In the genomic region with DNA sequence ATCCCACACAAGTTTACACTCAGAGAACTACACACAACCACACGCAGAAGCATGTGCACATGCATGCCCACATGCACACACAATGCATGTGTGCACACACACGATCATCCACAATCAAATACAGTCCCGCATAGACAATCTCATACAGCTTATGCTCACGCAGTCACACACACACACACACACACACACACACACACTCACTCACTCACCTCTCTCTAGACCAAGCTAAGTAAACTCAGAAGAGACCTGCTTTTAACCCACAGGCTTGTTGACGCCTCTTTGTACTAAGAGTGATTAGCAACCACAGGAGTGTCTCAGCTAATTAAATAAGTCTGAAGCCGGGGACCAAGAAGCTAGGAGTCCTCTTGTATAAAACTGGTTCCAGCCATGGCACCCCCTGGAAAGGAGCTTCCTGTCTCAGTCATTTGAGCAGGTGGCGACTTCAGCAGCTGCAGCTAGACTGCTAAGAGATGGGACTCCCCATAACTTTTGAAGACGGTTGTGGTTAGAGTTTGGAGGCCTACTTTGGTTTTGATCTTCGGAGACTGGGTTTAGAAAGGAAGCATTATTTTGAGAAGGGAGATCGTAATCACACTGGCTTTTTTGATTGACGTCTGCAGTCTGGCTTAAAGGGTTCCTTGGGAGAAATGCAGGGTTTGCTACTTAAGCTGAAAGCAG, we compare ENCODE assay signal across 8 cellular contexts.
DNase-seq lines count a peak whose midpoint lies in the region; ATAC-seq and TF ChIP-seq lines count a peak whose summit lies in the region.

No MANE protein-coding gene starts in this region.

- H3K4me1 ChIP-seq in naive thymus-derived CD4-positive, alpha-beta T cell (ENCODE audit: control insufficient read depth in 2 of 2, insufficient read depth in 2 of 2, low read length in 2 of 2), result peaks cover 37 to 47% of the 10 kb centered on the region in 2 donors
- peaks cover 41% of the 10 kb centered on the region for H3K4me1 ChIP-seq in mammary epithelial cell (ENCODE audit: insufficient read depth, low read length)

- no peak for TF ChIP-seq CTCF in foreskin fibroblast (IDR thresholded peaks at IDR 0.05; ENCODE audit: low read depth, low read length)
- TF ChIP-seq CTCF in mammary epithelial cell (conservative IDR thresholded peaks at IDR 0.05 in 1 of 2, IDR thresholded peaks at IDR 0.05 in 1 of 2; ENCODE audit: extremely low read depth in 1 of 2, insufficient read depth in 1 of 2, low read depth in 1 of 2, low read length in 2 of 2), result no peak

- peaks cover 0 to 16% (median 4%) of the 10 kb centered on the region in 11 donors for H3K9me3 Mint-ChIP-seq in naive thymus-derived CD4-positive, alpha-beta T cell

- H3K9ac ChIP-seq in mammary epithelial cell (ENCODE audit: insufficient read depth, low read length), result no peak overlapping the region

- H3K36me3 Mint-ChIP-seq in naive thymus-derived CD4-positive, alpha-beta T cell, result peaks cover 0 to 14% (median 0%) of the 10 kb centered on the region in 5 donors

- peak overlapping the region; percentile 31 to 79 (median 67) for H3K4me3 Mint-ChIP-seq in naive thymus-derived CD4-positive, alpha-beta T cell

- H3K27me3 ChIP-seq in naive thymus-derived CD4-positive, alpha-beta T cell (ENCODE audit: control insufficient read depth in 2 of 2, insufficient read depth in 2 of 2, low read length in 2 of 2), result no peaks in the 10 kb centered on the region
- no peaks in the 10 kb centered on the region for H3K27me3 ChIP-seq in mammary epithelial cell (ENCODE audit: insufficient read depth, low read length)

- CTCF ChIA-PET in naive thymus-derived CD4-positive, alpha-beta T cell (lab: Charles Lee), result interaction anchor here (0.5 to 0.7 kb wide), 2 partner anchors 116 to 183 kb away, joined by 3 read pairs; no protein-coding TSS in a partner anchor
- CTCF ChIA-PET in mammary epithelial cell (lab: Charles Lee; ENCODE audit: low non-redundant PET), result interaction anchor here (0.5 kb wide), 1 partner anchor 18 kb away, joined by 4 read pairs; no protein-coding TSS in a partner anchor

- dilution Hi-C loops in mammary epithelial cell (cut with HindIII; ENCODE audit: low sequenced_read_pairs), result loop anchor here (5.0 kb wide), 1 partner anchor 101 kb away; no protein-coding TSS in a partner anchor

- H4K20me1 ChIP-seq in mammary epithelial cell (ENCODE audit: insufficient read depth, low read length), result no peaks in the 10 kb centered on the region

- H2AFZ ChIP-seq in mammary epithelial cell (ENCODE audit: low read depth, low read length), result no peak overlapping the region

- H3K4me1 Mint-ChIP-seq in naive thymus-derived CD4-positive, alpha-beta T cell, result peaks cover 26 to 64% (median 49%) of the 10 kb centered on the region in 7 donors

- POLR2A ChIA-PET in naive thymus-derived CD4-positive, alpha-beta T cell (lab: Charles Lee), result interaction anchor here (0.5 to 1.0 kb wide), 3 partner anchors 98 to 212 kb away, joined by 3 to 4 read pairs (median 4); a partner anchor contains a TSS

- intact Hi-C loops in naive thymus-derived CD4-positive, alpha-beta T cell (cut with micrococcal nuclease), result loop anchor here (1.0 to 5.0 kb wide), 11 partner anchors 21 to 581 kb away; a partner anchor contains a TSS
- intact Hi-C loops in mammary epithelial cell (cut with micrococcal nuclease), result no loop called here

- in situ Hi-C loops in mammary epithelial cell (cut with MboI; ENCODE audit: low sequenced_read_pairs in 2 of 2), result no loop called here

- H3K36me3 ChIP-seq in naive thymus-derived CD4-positive, alpha-beta T cell (ENCODE audit: control insufficient read depth in 2 of 3, insufficient read depth in 3 of 3, low read length in 3 of 3), result no peaks in the 10 kb centered on the region
- no peaks in the 10 kb centered on the region for H3K36me3 ChIP-seq in mammary epithelial cell (ENCODE audit: insufficient read depth, low read length)

- H3K9me3 ChIP-seq in naive thymus-derived CD4-positive, alpha-beta T cell (ENCODE audit: control insufficient read depth in 2 of 3, low read length in 3 of 3), result peaks cover 0 to 5% (median 0%) of the 10 kb centered on the region in 3 experiments
- no peaks in the 10 kb centered on the region for H3K9me3 ChIP-seq in mammary epithelial cell (replicated peaks; ENCODE audit: insufficient read depth, low read length)

- BruUV-seq in mammary epithelial cell (replicated peaks; lab: Mats Ljungman, UMichigan), result no TSS peak

- no peaks in the 10 kb centered on the region for H3K79me2 ChIP-seq in mammary epithelial cell (ENCODE audit: insufficient read depth, low read length)

- WGBS in mammary epithelial cell (ENCODE audit: low coverage, missing lambda C conversion rate), result 96% methylated on average over 11 of the region's 11 CpGs

- peak overlapping the region; percentile 46 for H3K27ac ChIP-seq in naive thymus-derived CD4-positive, alpha-beta T cell (ENCODE audit: low read depth, low read length)
- H3K27ac ChIP-seq in mammary epithelial cell (ENCODE audit: insufficient read depth, low read depth, low read length), result no peak overlapping the region

- peaks cover 0 to 23% (median 5%) of the 10 kb centered on the region in 5 donors for H3K27me3 Mint-ChIP-seq in naive thymus-derived CD4-positive, alpha-beta T cell

- peak overlapping the region; percentile 25 to 92 (median 81) for H3K27ac Mint-ChIP-seq in naive thymus-derived CD4-positive, alpha-beta T cell

- peak; percentile 60 for ATAC-seq in GM21360 (IDR thresholded peaks at IDR 0.05; ENCODE audit: unreplicated experiment)
- ATAC-seq in naive thymus-derived CD4-positive, alpha-beta T cell, result peak; percentile 93

- H3K4me3 ChIP-seq in naive thymus-derived CD4-positive, alpha-beta T cell (ENCODE audit: low read length), result peak overlapping the region; percentile 27
- H3K4me3 ChIP-seq in foreskin fibroblast (ENCODE audit: low read depth in 1 of 2, low read length in 2 of 2), result no peak overlapping the region
- no peak overlapping the region for H3K4me3 ChIP-seq in mammary epithelial cell (replicated peaks in 1 of 3; ENCODE audit: insufficient read depth in 1 of 3, low read depth in 2 of 3, low read length in 3 of 3)

- peak; percentile 35 for DNase-seq in COLO668 (lab: John Stamatoyannopoulos, UW; ENCODE audit: unreplicated experiment)
- peak; percentile 82 for DNase-seq in HT-29 (ENCODE audit: low spot score)
- DNase-seq in activated CD8-positive, alpha-beta memory T cell treated with anti-CD3 and anti-CD28 coated beads for 24 hours, result peak; percentile 75
- DNase-seq in naive thymus-derived CD4-positive, alpha-beta T cell, result peak; percentile 30 to 93 (median 89)
- no peak for DNase-seq in foreskin fibroblast
- DNase-seq in mammary epithelial cell, result no peak
- DNase-seq in SKM-1 (lab: John Stamatoyannopoulos, UW; ENCODE audit: unreplicated experiment), result no peak

- no peak overlapping the region for H3K4me2 ChIP-seq in mammary epithelial cell (ENCODE audit: insufficient read depth, low read depth, low read length)

Comparison
In these comparisons a context has a peak if more than half of its experiments do, and no peak if none do; other contexts are left out.
1. DNase-seq: peak in COLO668 (single experiment), HT-29 (single experiment), activated CD8-positive, alpha-beta memory T cell treated with anti-CD3 and anti-CD28 coated beads for 24 hours (single experiment) and naive thymus-derived CD4-positive, alpha-beta T cell (9 of 9); none in foreskin fibroblast (0 of 2), mammary epithelial cell (single experiment) and SKM-1 (single experiment).